ENCODE assay signal across 24 cellular contexts in the genomic region with DNA sequence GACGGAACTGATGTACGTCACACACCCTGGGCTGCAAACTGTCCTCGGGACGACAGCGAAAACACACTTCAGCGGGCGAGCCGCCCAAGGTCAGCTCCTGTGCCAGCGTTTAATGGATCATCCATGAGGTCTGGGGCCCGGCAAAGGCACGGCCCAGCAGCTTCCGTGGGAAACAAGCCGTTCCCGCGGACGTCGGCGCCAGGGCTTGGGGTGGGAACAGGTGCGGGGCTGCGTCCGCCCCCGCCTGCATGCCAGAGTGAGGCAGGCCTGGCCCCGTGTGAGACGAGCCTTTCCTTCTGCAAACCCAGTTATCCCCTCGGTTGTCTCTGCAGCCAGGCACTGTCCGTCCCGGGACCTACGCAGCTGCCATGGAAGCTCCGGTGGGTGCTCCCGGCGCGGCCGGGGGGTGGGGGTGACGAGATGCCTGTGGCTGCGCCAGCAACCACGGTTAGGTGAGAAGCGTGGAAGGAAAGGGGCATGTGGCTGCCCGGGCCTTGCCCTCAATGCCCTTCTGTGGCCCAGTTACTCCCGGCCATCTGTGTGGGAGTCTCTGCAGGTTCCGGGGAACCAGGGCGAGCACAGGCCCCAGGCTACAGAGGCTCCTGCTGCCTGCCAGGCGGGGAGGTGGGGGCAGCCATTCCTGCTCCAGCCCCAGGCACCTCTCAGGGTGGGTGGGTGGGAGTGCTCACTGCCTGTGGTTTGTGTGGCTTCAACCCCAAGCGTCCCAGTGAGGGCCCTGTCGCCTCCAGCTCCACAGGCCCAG. TPM values are rescaled to one million over a fixed set of nuclear protein-coding genes. Genes with fewer than 3 reads are reported as not detected.
DNase-seq lines count a peak whose midpoint lies in the region; ATAC-seq, FAIRE-seq and TF ChIP-seq lines count a peak whose summit lies in the region.
"Had no signal": no experiment of that assay in that cellular context is flagged by ENCODE, and none has a peak within 500 bp of the region (broad histone marks: within the 10 kb centered on the region; RNA-seq: fewer than 3 reads in every experiment).

No MANE protein-coding gene starts in this region.

- no peak overlapping the region for H3K4me3 ChIP-seq in right lobe of liver
- H3K4me3 ChIP-seq in HepG2 (replicated peaks in 1 of 3; ENCODE audit: insufficient read depth in 1 of 3, low read depth in 2 of 3, low read length in 3 of 3), result no peak overlapping the region
- peak overlapping the region in 1 of 2 donors; percentile 47 for H3K4me3 ChIP-seq in kidney (ENCODE audit: low read length in 2 of 2)
- H3K4me3 ChIP-seq in ovary, result no peak overlapping the region
- H3K4me3 ChIP-seq in ascending aorta, result no peak overlapping the region
- H3K4me3 ChIP-seq: A549, sigmoid colon, SJSA1 had no signal

- H3K4me1 ChIP-seq in right lobe of liver (no peaks in the 10 kb centered on the region), HepG2 (ENCODE audit: insufficient read depth, low read length) (no peaks in the 10 kb centered on the region), kidney (ENCODE audit: control insufficient read depth in 1 of 2, insufficient read depth in 1 of 2, low read depth in 1 of 2, low read length in 2 of 2) (peaks cover 5 to 7% of the 10 kb centered on the region in 2 donors), ovary (ENCODE audit: insufficient read depth) (peaks cover 3% of the 10 kb centered on the region), ascending aorta (peaks cover 8 to 15% of the 10 kb centered on the region in 2 donors)
- H3K4me1 ChIP-seq: A549, sigmoid colon, SJSA1 had no signal

- DNase-seq in right lobe of liver, result no peak
- DNase-seq in HepG2 (ENCODE audit: low spot score), result no peak
- peak; percentile 88 for DNase-seq in kidney
- DNase-seq in ovary, result peak; percentile 40 to 88 (median 69)
- DNase-seq in ascending aorta (ENCODE audit: low spot score in 2 of 2), result no peak
- no peak for DNase-seq in NCI-H128 (lab: John Stamatoyannopoulos, UW; ENCODE audit: unreplicated experiment)
- no peak for DNase-seq in NCI-H526 treated with DMSO at 0.1 percent for 48 hours (lab: John Stamatoyannopoulos, UW)
- no peak for DNase-seq in HFFc6
- DNase-seq: activated naive CD8-positive, alpha-beta T cell treated with anti-CD3 and anti-CD28 coated beads for 36 hours; dermis blood vessel endothelial cell; foreskin fibroblast; hypothalamus; midbrain; NCI-H1092 treated with DMSO at 0.1 percent for 48 hours; NCI-H2081 treated with DMSO at 0.1 percent for 48 hours; NCI-H524 treated with DMSO at 0.1 percent for 48 hours; occipital lobe; sigmoid colon; stimulated activated CD4-positive, alpha-beta T cell treated with anti-CD3 and anti-CD28 coated beads, Interleukin-4, amount 100 ng/mL, for 1 hour had no signal

- H3K4me3 Mint-ChIP-seq in HFFc6, result no peak overlapping the region
- H3K4me3 Mint-ChIP-seq: activated naive CD8-positive, alpha-beta T cell treated with anti-CD3 and anti-CD28 coated beads for 36 hours; activated T-helper 1 cell treated with anti-CD3 and anti-CD28 coated beads, Interleukin-12 subunit alpha, Interleukin-12 subunit beta, Interleukin-2, Interleukin-4 antibody, amounts not matched to agents 30 ng/mL and 10 ng/mL and 1 ng/mL, durations not matched to agents 14 hours and 24 hours and 36 hours had no signal

- H3K36me3 ChIP-seq in right lobe of liver, result no peaks in the 10 kb centered on the region
- 0 out of 5 replicates have a peak, but pooled peaks cover 0 to 2% of the 10 kb centered on the region in 2 experiments for H3K36me3 ChIP-seq in HepG2 (replicated peaks in 1 of 2; ENCODE audit: control insufficient read depth in 1 of 2, insufficient read depth in 2 of 2, low read length in 2 of 2)
- H3K36me3 ChIP-seq in kidney (ENCODE audit: control insufficient read depth in 1 of 2, insufficient read depth in 2 of 2, low read length in 2 of 2), result peaks cover 0 to 3% of the 10 kb centered on the region in 2 donors
- H3K36me3 ChIP-seq in ovary, result no peaks in the 10 kb centered on the region
- H3K36me3 ChIP-seq in ascending aorta, result no peaks in the 10 kb centered on the region
- H3K36me3 ChIP-seq: sigmoid colon, SJSA1 had no signal

- H2AFZ ChIP-seq in HepG2 (ENCODE audit: low read length), result no peak overlapping the region

- H3K9ac ChIP-seq in HepG2 (ENCODE audit: insufficient read depth, low read depth, low read length), result no peak overlapping the region
- peak overlapping the region in 1 of 2 donors; percentile 19 for H3K9ac ChIP-seq in kidney (ENCODE audit: low read length in 2 of 2)

- H3K36me3 Mint-ChIP-seq in HFFc6 (ENCODE audit: low read depth), result 0 out of 2 replicates have a peak, but pooled peaks cover 4% of the 10 kb centered on the region

- no peaks in the 10 kb centered on the region; the same call in 1 of the 2 replicates for H3K27me3 Mint-ChIP-seq in HFFc6 (ENCODE audit: insufficient read depth)
- H3K27me3 Mint-ChIP-seq: activated naive CD8-positive, alpha-beta T cell treated with anti-CD3 and anti-CD28 coated beads for 36 hours had no signal

- H3K27me3 ChIP-seq in right lobe of liver (no peaks in the 10 kb centered on the region), HepG2 (ENCODE audit: control insufficient read depth in 1 of 2, insufficient read depth in 2 of 2, low read length in 2 of 2) (no peaks in the 10 kb centered on the region), ovary (no peaks in the 10 kb centered on the region), ascending aorta (no peaks in the 10 kb centered on the region)
- H3K27me3 ChIP-seq: sigmoid colon, SJSA1 had no signal

- POLR2A ChIA-PET in HepG2 (lab: Yijun Ruan, JAX), result no interaction called here

- CTCF ChIA-PET in HepG2 (lab: Yijun Ruan, JAX; ENCODE audit: low intra/inter-chr PET ratio, low total read pairs), result no interaction called here

- TF ChIP-seq EP300 in HepG2 (IDR thresholded peaks at IDR 0.05; ENCODE audit: low read depth in 2 of 2, low read length in 2 of 2) (no peak), HepG2 (CRISPR knock-in tag; IDR thresholded peaks at IDR 0.05; ENCODE audit: borderline replicate concordance) (no peak), ovary (IDR thresholded peaks at IDR 0.05) (no peak)

- 87% methylated on average over 3 of the region's 44 CpGs for WGBS in right lobe of liver (ENCODE audit: insufficient coverage, low coverage, low lambda C conversion rate, missing lambda C conversion rate)
- whole genome bisulfite sequencing in HepG2 (ENCODE audit: low lambda C conversion rate), result 95% methylated on average over 13 of the region's 44 CpGs
- WGBS in ovary, 3 donors, result 54 to 72% (median 63%) methylated on average over 44 of the region's 44 CpGs

- in situ Hi-C loops in HepG2 (cut with HindIII; ENCODE audit: extremely low pct_ligation_motif_present, low pct_unique_long_range_greater_than_20kb), result no loop called here

- no peaks in the 10 kb centered on the region for H3K4me1 Mint-ChIP-seq in HFFc6 (ENCODE audit: low read depth)

- H3K9me3 ChIP-seq in right lobe of liver, result no peaks in the 10 kb centered on the region
- H3K9me3 ChIP-seq in HepG2 (ENCODE audit: low read length), result no peaks in the 10 kb centered on the region
- H3K9me3 ChIP-seq in kidney (ENCODE audit: control insufficient read depth in 1 of 2, low read length in 2 of 2), result no peaks in the 10 kb centered on the region
- H3K9me3 ChIP-seq in ovary, result no peaks in the 10 kb centered on the region
- no peaks in the 10 kb centered on the region for H3K9me3 ChIP-seq in ascending aorta
- H3K9me3 ChIP-seq: A549, sigmoid colon, SJSA1 had no signal

- TF ChIP-seq POLR2A in right lobe of liver (IDR thresholded peaks at IDR 0.05) (no peak), HepG2 (IDR thresholded peaks at IDR 0.05; ENCODE audit: insufficient read depth in 1 of 2, low read depth in 2 of 2, low read length in 2 of 2) (no peak), ovary (IDR thresholded peaks at IDR 0.05) (no peak)

- no TSS peak for BruUV-seq in HepG2 (replicated peaks; lab: Mats Ljungman, UMichigan)

- ATAC-seq in right lobe of liver (peak in 3 of 4 donors; percentile 29 to 56 (median 31)), HepG2 (no peak)

- H3K27ac Mint-ChIP-seq in HFFc6, result no peak overlapping the region
- H3K27ac Mint-ChIP-seq: activated naive CD8-positive, alpha-beta T cell treated with anti-CD3 and anti-CD28 coated beads for 36 hours; activated T-helper 1 cell treated with anti-CD3 and anti-CD28 coated beads, Interleukin-12 subunit alpha, Interleukin-12 subunit beta, Interleukin-2, Interleukin-4 antibody, amounts not matched to agents 30 ng/mL and 10 ng/mL and 1 ng/mL, durations not matched to agents 14 hours and 24 hours and 36 hours had no signal

- H3K27ac ChIP-seq in right lobe of liver (no peak overlapping the region), HepG2 (ENCODE audit: extremely low read length, insufficient read depth, low read length) (no peak overlapping the region), kidney (ENCODE audit: low read depth in 2 of 2, low read length in 2 of 2) (peak overlapping the region in 1 of 2 donors; percentile 60), ovary (no peak overlapping the region), ascending aorta (no peak overlapping the region)
- H3K27ac ChIP-seq: A549, sigmoid colon, SJSA1 had no signal

- no peaks in the 10 kb centered on the region for H4K20me1 ChIP-seq in HepG2 (ENCODE audit: insufficient read depth, low read length)

- no peak for FAIRE-seq in HepG2 (lab: Jason Lieb, UNC)
- FAIRE-seq in kidney (lab: Jason Lieb, UNC), result no peak
- FAIRE-seq: A549, D721Med, keratinocyte had no signal

- intact Hi-C loops in right lobe of liver (cut with DNase I), result no loop called here
- intact Hi-C loops in HepG2 (cut with micrococcal nuclease; ENCODE audit: unreplicated experiment), result no loop called here
- intact Hi-C loops in kidney (cut with DNase I), result no loop called here
- intact Hi-C loops in ovary (cut with DNase I), result no loop called here
- intact Hi-C loops in ascending aorta (cut with DNase I), result no loop called here

- no peak overlapping the region for H3K4me2 ChIP-seq in HepG2 (ENCODE audit: low read depth, low read length)
- H3K4me2 ChIP-seq: A549 had no signal

- no peaks in the 10 kb centered on the region for H3K79me2 ChIP-seq in HepG2 (ENCODE audit: insufficient read depth, low read length)

- TF ChIP-seq CTCF in right lobe of liver (IDR thresholded peaks at IDR 0.05) (no peak), HepG2 (CRISPR knock-in tag; IDR thresholded peaks at IDR 0.05) (no peak), kidney (IDR thresholded peaks at IDR 0.05; ENCODE audit: borderline replicate concordance, extremely low read depth, insufficient read depth) (no peak), ovary (IDR thresholded peaks at IDR 0.05) (no peak), ascending aorta (IDR thresholded peaks at IDR 0.05) (no peak), HFFc6 (IDR thresholded peaks at IDR 0.05) (no peak)

- H3K9me3 Mint-ChIP-seq in HFFc6, result peaks cover 6% of the 10 kb centered on the region; the same call in 1 of the 2 replicates
- H3K9me3 Mint-ChIP-seq: activated naive CD8-positive, alpha-beta T cell treated with anti-CD3 and anti-CD28 coated beads for 36 hours; activated T-helper 1 cell treated with anti-CD3 and anti-CD28 coated beads, Interleukin-12 subunit alpha, Interleukin-12 subunit beta, Interleukin-2, Interleukin-4 antibody, amounts not matched to agents 30 ng/mL and 10 ng/mL and 1 ng/mL, durations not matched to agents 14 hours and 24 hours and 36 hours had no signal

- no peak for TF ChIP-seq RAD21 in HepG2 (CRISPR knock-in tag; IDR thresholded peaks at IDR 0.05)

RNA-seq across cellular contexts. Expression of a gene that starts 42.2 kb away (rescaled TPM):
- total RNA-seq in right lobe of liver (10 to 100 TPM in 3 of 6 experiments, 1 to 10 TPM in 3; 2.3 to 20.9 (median 8.4) TPM), HepG2 (2016; rRNA removed; fragmentation: Illumina TruSeq; extraction: Trizol) (0.80 and 1.5 TPM in 2 replicates), kidney (53.0 TPM), ovary (10 to 100 TPM in 3 of 7 donors, 1 to 10 TPM in 4; 3.7 to 35.5 (median 9.4) TPM), ascending aorta (349 TPM)
- 1.1 and 1.6 TPM in 2 replicates for total RNA-seq in HepG2 (2016; cell fraction: cytosol; rRNA removed; fragmentation: Illumina TruSeq; extraction: Trizol; ENCODE audit: low read depth)
- 1.0 and 1.8 TPM in 2 replicates for total RNA-seq in HepG2 (2016; cell fraction: insoluble cytoplasmic fraction; rRNA removed; fragmentation: Illumina TruSeq; extraction: Trizol)
- total RNA-seq in HepG2 (2016; cell fraction: membrane; rRNA removed; fragmentation: Illumina TruSeq; extraction: Trizol), result 2.6 and 3.0 TPM in 2 replicates
- total RNA-seq in HepG2 (2016; cell fraction: nucleus; rRNA removed; fragmentation: Illumina TruSeq; extraction: Trizol), result 1.3 and 1.4 TPM in 2 replicates
- polyA plus RNA-seq in HepG2 (2011; rRNA removed) (2.4 and 3.4 TPM in 2 replicates), kidney (ENCODE audit: insufficient read depth, low read depth, low replicate concordance) (14.1 TPM), ovary (1 to 10 TPM; 4.5 to 8.7 TPM)
- polyA plus RNA-seq in HepG2 (2011; cell fraction: cytosol; rRNA removed), result 1.2 and 2.1 TPM in 2 replicates
- 2.9 and 5.0 TPM in 2 replicates for polyA plus RNA-seq in HepG2 (2011; cell fraction: nucleus; rRNA removed)
- 1.2 and 1.3 TPM in 2 replicates for polyA plus RNA-seq in HepG2 (2012)
- polyA plus RNA-seq in HepG2 (2016; cell fraction: cytosol; fragmentation: Illumina TruSeq; extraction: Trizol; ENCODE audit: low read depth), result 0.57 and 0.60 TPM in 2 replicates
- 0.93 and 1.1 TPM in 2 replicates for polyA plus RNA-seq in HepG2 (2016; cell fraction: insoluble cytoplasmic fraction; fragmentation: Illumina TruSeq; extraction: Trizol; ENCODE audit: low read depth)
- polyA plus RNA-seq in HepG2 (2016; cell fraction: membrane; fragmentation: Illumina TruSeq; extraction: Trizol; ENCODE audit: low read depth), result 1.1 TPM in 2 replicates
- polyA plus RNA-seq in HepG2 (2016; cell fraction: nucleus; fragmentation: Illumina TruSeq; extraction: Trizol; ENCODE audit: insufficient read depth, low read depth), result 1.9 TPM in 2 replicates
- polyA minus RNA-seq in HepG2 (2011; rRNA and poly(A)+ RNA removed; ENCODE audit: low replicate concordance), result 14.6 and 20.5 TPM in 2 replicates
- polyA minus RNA-seq in HepG2 (2011; cell fraction: cytosol; rRNA and poly(A)+ RNA removed), result 4.8 and 15.5 TPM in 2 replicates
- polyA minus RNA-seq in HepG2 (2011; cell fraction: nucleus; rRNA and poly(A)+ RNA removed), result 2.3 and 2.4 TPM in 2 replicates
- 1 to 10 TPM; 7.1 to 8.7 (median 7.8) TPM for total RNA-seq in HFFc6 (2021; fragmentation: NEBNext Ultra II Directional; extraction: Animal tissue kit (Norgen Biotek cat#: 25700))

Comparison
In these comparisons a context has a peak if more than half of its experiments do, and no peak if none do; other contexts are left out.
1. DNase-seq: peak in kidney (single experiment) and ovary (5 of 5); none in right lobe of liver (0 of 3), HepG2 (single experiment), ascending aorta (0 of 2), NCI-H128 (single experiment), NCI-H526 treated with DMSO at 0.1 percent for 48 hours (single experiment) and HFFc6 (single experiment).